ENCODE assay signal across 8 cellular contexts in the genomic region with DNA sequence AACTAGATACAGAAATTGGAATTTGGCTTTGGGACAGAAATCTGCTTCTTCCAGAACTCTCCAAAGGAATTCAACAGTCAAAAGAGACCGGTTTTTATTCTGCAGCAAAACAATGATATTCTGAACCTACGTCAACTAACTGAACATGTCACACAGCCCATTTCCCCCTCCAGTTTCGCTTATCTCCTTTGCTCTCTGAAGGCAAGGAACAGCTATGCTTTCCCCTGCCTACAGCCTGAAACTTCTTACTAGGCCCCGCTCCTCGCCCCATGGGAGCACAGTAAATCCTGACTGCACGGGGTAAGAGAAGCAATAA. TPM values are rescaled to one million over a fixed set of nuclear protein-coding genes. Genes with fewer than 3 reads are reported as not detected.
A peak's percentile ranks its signal among the peaks of the same experiment; 100 is the strongest.
DNase-seq lines count a peak whose midpoint lies in the region; ATAC-seq and TF ChIP-seq lines count a peak whose summit lies in the region.

No MANE protein-coding gene starts in this region.

- no peaks in the 10 kb centered on the region for H3K27me3 ChIP-seq in BJ (ENCODE audit: control insufficient read depth, insufficient read depth, low read length)
- no peaks in the 10 kb centered on the region for H3K27me3 ChIP-seq in adipocyte (replicated peaks; ENCODE audit: control insufficient read depth, insufficient read depth, low read length)

- peak overlapping the region; percentile 73 for H3K4me3 ChIP-seq in BJ (ENCODE audit: low read depth, low read length)
- peak overlapping the region; percentile 87 for H3K4me3 ChIP-seq in adipocyte (ENCODE audit: low read length)
- H3K4me3 ChIP-seq in lower leg skin (ENCODE audit: low read depth, poor library complexity, severe bottlenecking), result peak overlapping the region; percentile 50
- H3K4me3 ChIP-seq in urinary bladder (ENCODE audit: low read depth, low read length), result peak overlapping the region; percentile 64

- ATAC-seq in GM19452 (IDR thresholded peaks at IDR 0.05; ENCODE audit: unreplicated experiment) (peak; percentile 28), HG03520 (IDR thresholded peaks at IDR 0.05; ENCODE audit: unreplicated experiment) (peak; percentile 29)

- H3K36me3 ChIP-seq in BJ (ENCODE audit: control insufficient read depth, insufficient read depth, low read length) (no peaks in the 10 kb centered on the region), adipocyte (ENCODE audit: control insufficient read depth, insufficient read depth, low read length, severe bottlenecking) (peaks cover 18% of the 10 kb centered on the region), urinary bladder (ENCODE audit: insufficient read depth) (no peaks in the 10 kb centered on the region)

- WGBS in lower leg skin, 2 donors, result 0 to 2% methylated on average over 6 of the region's 6 CpGs
- WGBS in urinary bladder, result 0% methylated on average over 6 of the region's 6 CpGs

- H3K27ac ChIP-seq in urinary bladder (ENCODE audit: low read depth), result peak overlapping the region; percentile 61

- no peak for TF ChIP-seq POLR2A in lower leg skin (IDR thresholded peaks at IDR 0.05)

- intact Hi-C loops in lower leg skin (cut with DNase I; ENCODE audit: low total_unique reads), result no loop called here

- H3K9me3 ChIP-seq in adipocyte (ENCODE audit: control insufficient read depth, low read length), result no peaks in the 10 kb centered on the region

- POLR2A ChIA-PET in BJ (lab: Charles Lee), result interaction anchor here (0.6 to 0.7 kb wide), 2 partner anchors 93 to 177 kb away, joined by 3 read pairs; a partner anchor contains a TSS

- CTCF ChIA-PET in BJ (lab: Yijun Ruan, JAX), result interaction anchor here (1.2 to 1.3 kb wide), 2 partner anchors 31 to 32 kb away, joined by 4 read pairs; no protein-coding TSS in a partner anchor

- TF ChIP-seq CTCF in BJ (IDR thresholded peaks at IDR 0.05; ENCODE audit: insufficient read depth, low read depth, low read length) (no peak), lower leg skin (IDR thresholded peaks at IDR 0.05) (no peak)

- H3K4me1 ChIP-seq in adipocyte (ENCODE audit: control insufficient read depth, insufficient read depth, low read length), result peaks cover 22% of the 10 kb centered on the region
- H3K4me1 ChIP-seq in urinary bladder (ENCODE audit: insufficient read depth), result no peaks in the 10 kb centered on the region

- peak overlapping the region; percentile 88 for H3K9ac ChIP-seq in adipocyte (ENCODE audit: low read length)

- DNase-seq in BJ (ENCODE audit: low read depth) (no peak), adipocyte (ENCODE audit: low read depth) (no peak), lower leg skin (ENCODE audit: low spot score in 2 of 2) (no peak), AG08396 (ENCODE audit: low spot score) (no peak), NCI-H1417 treated with DMSO at 0.1 percent for 48 hours (lab: John Stamatoyannopoulos, UW) (no peak)

RNA-seq across cellular contexts. Expression of a gene that starts 0.5 kb away (rescaled TPM):
- polyA plus RNA-seq in BJ (2011; rRNA removed) (31.6 and 66.3 TPM in 2 replicates), urinary bladder (28.3 TPM)
- polyA minus RNA-seq in BJ (2011; rRNA and poly(A)+ RNA removed), result 39.0 and 39.7 TPM in 2 replicates
- total RNA-seq in lower leg skin (100 to 1,000 TPM in 1 of 4 donors, 10 to 100 TPM in 3; 73.0 to 142 (median 84.2) TPM), urinary bladder (253 TPM)

RNA-seq across cellular contexts. Expression of a gene that starts 0.6 kb away (rescaled TPM):
- polyA plus RNA-seq in BJ (2011; rRNA removed) (8.0 and 14.2 TPM in 2 replicates), urinary bladder (9.5 TPM)
- polyA minus RNA-seq in BJ (2011; rRNA and poly(A)+ RNA removed), result 3.0 and 3.3 TPM in 2 replicates
- total RNA-seq in lower leg skin (10 to 100 TPM in 1 of 4 donors, 1 to 10 TPM in 3; 5.9 to 12.2 (median 7.7) TPM), urinary bladder (10.4 TPM)
